8 cellular contexts compared by ENCODE assay signal in the genomic region with DNA sequence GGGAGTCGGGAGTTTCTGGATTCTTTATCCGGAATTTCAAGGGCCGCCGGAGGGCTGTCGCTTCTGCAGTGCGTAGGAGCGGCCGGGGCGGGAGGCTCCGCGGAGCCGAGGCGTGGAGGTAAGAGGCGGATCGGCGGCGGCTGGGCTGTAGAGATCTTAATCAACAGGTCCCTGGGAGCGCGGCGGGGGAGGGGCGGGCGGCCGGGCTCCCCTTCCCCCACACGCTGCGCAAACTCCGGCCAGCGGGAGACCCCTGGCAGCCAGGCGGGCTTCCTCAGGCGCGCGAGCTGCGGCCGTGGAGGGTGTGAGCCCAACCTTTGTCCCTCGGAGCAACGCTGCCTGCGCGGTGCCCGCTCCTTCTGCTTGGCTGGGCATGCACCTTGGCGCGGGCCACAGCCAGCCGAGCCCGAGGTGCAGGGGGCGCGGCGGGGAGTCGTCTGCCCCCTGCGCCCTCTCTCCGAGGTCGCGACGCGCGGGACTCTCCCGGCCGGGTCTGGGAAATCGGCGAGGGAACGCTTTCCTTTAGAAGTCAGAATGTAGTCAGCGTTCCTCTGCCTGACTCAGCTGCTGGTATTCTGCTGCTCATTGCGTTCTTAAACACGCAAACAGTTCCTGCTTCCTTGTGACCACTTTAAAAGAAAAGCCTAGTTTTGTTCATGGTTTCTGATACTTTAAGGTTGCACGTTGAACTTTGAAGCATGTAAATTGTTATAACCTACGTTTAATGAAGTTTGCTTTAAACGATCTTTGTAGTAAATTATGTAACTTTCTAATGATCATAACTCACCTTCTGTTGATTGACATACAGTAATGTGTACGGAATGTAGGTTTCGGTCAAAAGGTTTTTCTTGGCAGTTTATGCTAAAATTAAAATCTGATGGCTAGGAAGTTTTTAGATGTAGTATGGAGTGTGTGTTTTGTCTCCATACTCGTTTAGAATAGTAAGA. TPM values are rescaled to one million over a fixed set of nuclear protein-coding genes. Genes with fewer than 3 reads are reported as not detected.
DNase-seq lines count a peak whose midpoint lies in the region; ATAC-seq and TF ChIP-seq lines count a peak whose summit lies in the region.

A gene (plus strand): TSS at position 20 of the 947 bp plus-strand sequence. CDS start 37,736 bp downstream, outside the sequence.

- peaks cover 10% of the 10 kb centered on the region for H3K79me1 ChIP-seq in trophoblast cell (ENCODE audit: low read length)

- TF ChIP-seq CTCF in left ventricle myocardium inferior (IDR thresholded peaks at IDR 0.05; ENCODE audit: borderline replicate concordance), result no peak

- peak within 1 kb of the TSS; percentile 99 for H4K91ac ChIP-seq in trophoblast cell (ENCODE audit: low read depth, low read length)

- DNase-seq in NCI-H510A treated with DMSO at 0.1 percent for 48 hours (lab: John Stamatoyannopoulos, UW) (peak; percentile 89), amniotic stem cell (lab: John Stamatoyannopoulos, UW) (peak; percentile 44), left ventricle myocardium inferior (no peak), trophoblast cell (peak; percentile 85 to 93), T1000 (lab: John Stamatoyannopoulos, UW) (no peak)

- H2BK120ac ChIP-seq in trophoblast cell (ENCODE audit: insufficient read depth, low read length, poor library complexity), result peak within 1 kb of the TSS; percentile 99

- peak within 1 kb of the TSS; percentile 68 for H3K23ac ChIP-seq in trophoblast cell (ENCODE audit: low read length)

- H3K14ac ChIP-seq in trophoblast cell (ENCODE audit: low read length), result peak within 1 kb of the TSS; percentile 100

- H3K9me3 ChIP-seq in BLaER1 (no peaks in the 10 kb centered on the region), left ventricle myocardium inferior (replicated peaks) (no peaks in the 10 kb centered on the region), trophoblast cell (ENCODE audit: insufficient read depth, low read depth, low read length) (no peaks in the 10 kb centered on the region)

- peak within 1 kb of the TSS; percentile 96 for H3K4ac ChIP-seq in trophoblast cell (ENCODE audit: low read depth, low read length)

- H2AFZ ChIP-seq in trophoblast cell (ENCODE audit: insufficient read depth, low read length, poor library complexity), result peak within 1 kb of the TSS; percentile 99

- H3K18ac ChIP-seq in trophoblast cell (ENCODE audit: low read length), result peak within 1 kb of the TSS; percentile 100

- no peaks in the 10 kb centered on the region for H3K36me3 ChIP-seq in BLaER1
- H3K36me3 ChIP-seq in left ventricle myocardium inferior, result no peaks in the 10 kb centered on the region
- no peaks in the 10 kb centered on the region for H3K36me3 ChIP-seq in trophoblast cell (ENCODE audit: control insufficient read depth in 1 of 2, insufficient read depth in 2 of 2, low read length in 2 of 2)

- H2BK12ac ChIP-seq in trophoblast cell (ENCODE audit: low read length), result peak within 1 kb of the TSS; percentile 88

- H2AK5ac ChIP-seq in trophoblast cell (ENCODE audit: low read length), result peak within 1 kb of the TSS; percentile 99

- H3K79me2 ChIP-seq in trophoblast cell (ENCODE audit: control insufficient read depth, insufficient read depth, low read length, poor library complexity), result peaks cover 7% of the 10 kb centered on the region

- H4K8ac ChIP-seq in trophoblast cell (ENCODE audit: low read depth, low read length), result peak within 1 kb of the TSS; percentile 99

- H3K4me2 ChIP-seq in BLaER1, result peak within 1 kb of the TSS; percentile 97
- H3K4me2 ChIP-seq in trophoblast cell (ENCODE audit: low read length), result peak within 1 kb of the TSS; percentile 100

- peak within 1 kb of the TSS; percentile 92 for H4K12ac ChIP-seq in trophoblast cell (ENCODE audit: low read depth, low read length)

- H3K27ac ChIP-seq in BLaER1 (peak within 1 kb of the TSS; percentile 88), left ventricle myocardium inferior (replicated peaks) (peak within 1 kb of the TSS; percentile 99), trophoblast cell (ENCODE audit: low read depth, low read length) (peak within 1 kb of the TSS; percentile 100)

- H4K20me1 ChIP-seq in BLaER1, result peaks cover 43% of the 10 kb centered on the region

- WGBS in trophoblast cell (ENCODE audit: extremely low coverage, insufficient coverage, insufficient read length), result no CpG with 5 or more reads among the region's 67 CpGs

- H3K27me3 ChIP-seq in BLaER1, result no peaks in the 10 kb centered on the region
- H3K27me3 ChIP-seq in left ventricle myocardium inferior (ENCODE audit: low read depth), result no peaks in the 10 kb centered on the region
- no peaks in the 10 kb centered on the region for H3K27me3 ChIP-seq in trophoblast cell (ENCODE audit: insufficient read depth, low read length)

- H3K4me3 ChIP-seq in BLaER1 (peak within 1 kb of the TSS; percentile 94), left ventricle myocardium inferior (peak within 1 kb of the TSS; percentile 98), trophoblast cell (ENCODE audit: low read depth, low read length) (peak within 1 kb of the TSS; percentile 96)

- peak; percentile 24 for ATAC-seq in GM18861 (IDR thresholded peaks at IDR 0.05; ENCODE audit: unreplicated experiment)
- ATAC-seq in HG03045 (IDR thresholded peaks at IDR 0.05; ENCODE audit: unreplicated experiment), result peak; percentile 45

- H3K4me1 ChIP-seq in BLaER1, result peaks cover 17% of the 10 kb centered on the region
- H3K4me1 ChIP-seq in left ventricle myocardium inferior, result peaks cover 32% of the 10 kb centered on the region
- H3K4me1 ChIP-seq in trophoblast cell (ENCODE audit: control insufficient read depth in 1 of 2, insufficient read depth in 2 of 2, low read length in 2 of 2), result peaks cover 0 to 7% of the 10 kb centered on the region in 2 experiments

- intact Hi-C loops in left ventricle myocardium inferior (cut with micrococcal nuclease), result no loop called here

- peak within 1 kb of the TSS; percentile 99 for H2BK5ac ChIP-seq in trophoblast cell (ENCODE audit: low read depth, low read length, poor library complexity)

- H3K9ac ChIP-seq in BLaER1, result peak within 1 kb of the TSS; percentile 87
- H3K9ac ChIP-seq in trophoblast cell (ENCODE audit: low read length), result peak within 1 kb of the TSS; percentile 94

RNA-seq across cellular contexts. Expression of the gene that starts here (rescaled TPM):
- total RNA-seq in left ventricle myocardium inferior, result 14.3 TPM
- polyA plus RNA-seq in trophoblast cell (2013), result 17.8 and 18.6 TPM in 2 replicates

Comparison
In these comparisons a context has a peak if more than half of its experiments do, and no peak if none do; other contexts are left out.
1. DNase-seq: peak in NCI-H510A treated with DMSO at 0.1 percent for 48 hours (single experiment), amniotic stem cell (single experiment) and trophoblast cell (2 of 2); none in left ventricle myocardium inferior (single experiment) and T1000 (single experiment).
2. Peak in every context shown above with its lines, with median percentiles within 50 percentile points of each other: H3K27ac ChIP-seq and H3K4me3 ChIP-seq.